2 cellular contexts compared by ENCODE assay signal in the genomic region with DNA sequence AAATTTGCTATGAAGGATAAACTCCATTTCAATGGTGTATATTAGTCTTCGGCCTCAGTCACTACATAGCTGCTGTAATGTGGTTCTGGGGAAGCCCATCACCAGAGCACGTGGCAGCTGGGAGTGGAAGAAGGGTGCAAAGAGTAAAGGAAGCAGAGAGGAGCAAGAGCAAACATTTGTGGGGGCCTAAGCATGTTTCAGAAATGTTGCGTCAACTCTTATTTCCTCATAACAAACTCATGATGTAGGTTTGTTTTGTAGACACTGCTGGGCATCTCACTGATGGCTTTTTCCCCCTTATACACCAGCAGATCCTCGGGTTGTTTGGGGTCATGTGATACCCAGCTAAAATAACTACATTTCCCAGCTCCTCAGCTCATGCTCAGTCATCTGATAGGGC.
TF ChIP-seq lines count a peak whose summit lies in the region.

No MANE protein-coding gene starts in this region.

TF ChIP-seq in HepG2, 621 proteins besides CTCF, POLR2A, EP300 and RAD21:
- TF ChIP-seq MLX (CRISPR knock-in tag; IDR thresholded peaks at IDR 0.05), result peak; percentile 82
- TF ChIP-seq, protein P1, sequence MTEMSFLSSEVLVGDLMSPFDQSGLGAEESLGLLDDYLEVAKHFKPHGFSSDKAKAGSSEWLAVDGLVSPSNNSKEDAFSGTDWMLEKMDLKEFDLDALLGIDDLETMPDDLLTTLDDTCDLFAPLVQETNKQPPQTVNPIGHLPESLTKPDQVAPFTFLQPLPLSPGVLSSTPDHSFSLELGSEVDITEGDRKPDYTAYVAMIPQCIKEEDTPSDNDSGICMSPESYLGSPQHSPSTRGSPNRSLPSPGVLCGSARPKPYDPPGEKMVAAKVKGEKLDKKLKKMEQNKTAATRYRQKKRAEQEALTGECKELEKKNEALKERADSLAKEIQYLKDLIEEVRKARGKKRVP (CRISPR knock-in tag; IDR thresholded peaks at IDR 0.05), result peak in 1 of 2 experiments; percentile 80; a peak in 2 of 4 replicates
- no peak for TF ChIP-seq JUNB (CRISPR knock-in tag; IDR thresholded peaks at IDR 0.05; ENCODE audit: borderline replicate concordance)
- peak; percentile 50; the same call in 1 of the 2 replicates for TF ChIP-seq CEBPB (IDR thresholded peaks at IDR 0.05; ENCODE audit: borderline replicate concordance, low read depth, low read length)
- TF ChIP-seq SMC3 (IDR thresholded peaks at IDR 0.05; ENCODE audit: low read length), result 0 out of 2 replicates have a peak, but pooled peaks have one; percentile 1
- peak; percentile 74; the same call in 1 of the 2 replicates for TF ChIP-seq SETDB1 (CRISPR knock-in tag; IDR thresholded peaks at IDR 0.05; ENCODE audit: borderline replicate concordance)
- TF ChIP-seq, protein P2, sequence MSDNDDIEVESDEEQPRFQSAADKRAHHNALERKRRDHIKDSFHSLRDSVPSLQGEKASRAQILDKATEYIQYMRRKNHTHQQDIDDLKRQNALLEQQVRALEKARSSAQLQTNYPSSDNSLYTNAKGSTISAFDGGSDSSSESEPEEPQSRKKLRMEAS (IDR thresholded peaks at IDR 0.05), result peak; percentile 29; the same call in 1 of the 2 replicates
- no peak for TF ChIP-seq MAZ (IDR thresholded peaks at IDR 0.05; ENCODE audit: borderline replicate concordance, low read depth, low read length)
- TF ChIP-seq MAZ (CRISPR knock-in tag; IDR thresholded peaks at IDR 0.05; ENCODE audit: low read depth), result no peak
- peak; percentile 18; the same call in 1 of the 2 replicates for TF ChIP-seq FOXK1 (CRISPR knock-in tag; IDR thresholded peaks at IDR 0.05; ENCODE audit: borderline replicate concordance, low read depth)
- no peak for TF ChIP-seq SCMH1 (CRISPR knock-in tag; IDR thresholded peaks at IDR 0.05; ENCODE audit: borderline replicate concordance)
- no peak for TF ChIP-seq ZNF713 (CRISPR knock-in tag; IDR thresholded peaks at IDR 0.05)
- TF ChIP-seq CEBPG (CRISPR knock-in tag; IDR thresholded peaks at IDR 0.05), result peak; percentile 48
- no peak for TF ChIP-seq ERF (CRISPR knock-in tag; IDR thresholded peaks at IDR 0.05)
- peak; percentile 48 for TF ChIP-seq HNF4A (CRISPR knock-in tag; IDR thresholded peaks at IDR 0.05)
- TF ChIP-seq ZFP1 (CRISPR knock-in tag; IDR thresholded peaks at IDR 0.05), result peak; percentile 98
- TF ChIP-seq ELF3 (CRISPR knock-in tag; IDR thresholded peaks at IDR 0.05), result peak; percentile 59; the same call in 1 of the 2 replicates
- no peak for TF ChIP-seq YEATS4 (CRISPR knock-in tag; IDR thresholded peaks at IDR 0.05; ENCODE audit: borderline replicate concordance)
- no peak for TF ChIP-seq RNF2 (conservative IDR thresholded peaks at IDR 0.05; ENCODE audit: low read depth)
- TF ChIP-seq ZSCAN31 (CRISPR knock-in tag; IDR thresholded peaks at IDR 0.05; ENCODE audit: low read depth), result no peak
- TF ChIP-seq MNT (IDR thresholded peaks at IDR 0.05), result peak; percentile 53
- TF ChIP-seq, protein P3, sequence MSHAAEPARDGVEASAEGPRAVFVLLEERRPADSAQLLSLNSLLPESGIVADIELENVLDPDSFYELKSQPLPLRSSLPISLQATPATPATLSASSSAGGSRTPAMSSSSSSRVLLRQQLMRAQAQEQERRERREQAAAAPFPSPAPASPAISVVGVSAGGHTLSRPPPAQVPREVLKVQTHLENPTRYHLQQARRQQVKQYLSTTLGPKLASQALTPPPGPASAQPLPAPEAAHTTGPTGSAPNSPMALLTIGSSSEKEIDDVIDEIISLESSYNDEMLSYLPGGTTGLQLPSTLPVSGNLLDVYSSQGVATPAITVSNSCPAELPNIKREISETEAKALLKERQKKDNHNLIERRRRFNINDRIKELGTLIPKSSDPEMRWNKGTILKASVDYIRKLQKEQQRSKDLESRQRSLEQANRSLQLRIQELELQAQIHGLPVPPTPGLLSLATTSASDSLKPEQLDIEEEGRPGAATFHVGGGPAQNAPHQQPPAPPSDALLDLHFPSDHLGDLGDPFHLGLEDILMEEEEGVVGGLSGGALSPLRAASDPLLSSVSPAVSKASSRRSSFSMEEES (CRISPR knock-in tag; IDR thresholded peaks at IDR 0.05), result 0 out of 2 replicates have a peak, but pooled peaks have one; percentile 32
TF ChIP-seq in HepG2: peak in this region for 13.

TF ChIP-seq in WTC11, 78 proteins besides CTCF, POLR2A, EP300 and RAD21:
- TF ChIP-seq GABPB1 (CRISPR knock-in tag; IDR thresholded peaks at IDR 0.05), result peak; percentile 74
- TF ChIP-seq, protein P4, sequence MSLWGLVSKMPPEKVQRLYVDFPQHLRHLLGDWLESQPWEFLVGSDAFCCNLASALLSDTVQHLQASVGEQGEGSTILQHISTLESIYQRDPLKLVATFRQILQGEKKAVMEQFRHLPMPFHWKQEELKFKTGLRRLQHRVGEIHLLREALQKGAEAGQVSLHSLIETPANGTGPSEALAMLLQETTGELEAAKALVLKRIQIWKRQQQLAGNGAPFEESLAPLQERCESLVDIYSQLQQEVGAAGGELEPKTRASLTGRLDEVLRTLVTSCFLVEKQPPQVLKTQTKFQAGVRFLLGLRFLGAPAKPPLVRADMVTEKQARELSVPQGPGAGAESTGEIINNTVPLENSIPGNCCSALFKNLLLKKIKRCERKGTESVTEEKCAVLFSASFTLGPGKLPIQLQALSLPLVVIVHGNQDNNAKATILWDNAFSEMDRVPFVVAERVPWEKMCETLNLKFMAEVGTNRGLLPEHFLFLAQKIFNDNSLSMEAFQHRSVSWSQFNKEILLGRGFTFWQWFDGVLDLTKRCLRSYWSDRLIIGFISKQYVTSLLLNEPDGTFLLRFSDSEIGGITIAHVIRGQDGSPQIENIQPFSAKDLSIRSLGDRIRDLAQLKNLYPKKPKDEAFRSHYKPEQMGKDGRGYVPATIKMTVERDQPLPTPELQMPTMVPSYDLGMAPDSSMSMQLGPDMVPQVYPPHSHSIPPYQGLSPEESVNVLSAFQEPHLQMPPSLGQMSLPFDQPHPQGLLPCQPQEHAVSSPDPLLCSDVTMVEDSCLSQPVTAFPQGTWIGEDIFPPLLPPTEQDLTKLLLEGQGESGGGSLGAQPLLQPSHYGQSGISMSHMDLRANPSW (CRISPR knock-in tag; conservative IDR thresholded peaks at IDR 0.05; ENCODE audit: low read depth), result no peak
